Comparison of ENCODE assay signal across 2 cellular contexts in the genomic region with DNA sequence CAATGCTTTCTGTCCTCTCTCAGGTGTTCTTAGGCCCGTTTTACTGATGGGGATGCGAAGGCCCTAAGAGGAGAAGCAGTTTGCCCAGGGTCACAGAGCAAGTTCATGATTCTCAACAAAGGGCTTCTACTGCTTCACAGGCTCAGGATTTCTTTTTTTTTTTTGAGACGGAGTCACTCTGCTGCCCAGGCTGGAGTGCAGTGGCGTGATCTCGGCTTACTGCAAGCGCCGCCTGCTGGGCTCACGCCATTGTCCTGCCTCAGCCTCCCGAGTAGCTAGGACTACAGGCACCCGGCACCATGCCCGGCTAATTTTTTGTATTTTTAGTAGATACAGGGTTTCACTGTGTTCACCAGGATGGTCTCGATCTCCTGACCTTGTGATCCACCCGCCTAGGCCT. TPM values are rescaled to one million over a fixed set of nuclear protein-coding genes. Genes with fewer than 3 reads are reported as not detected.
"Had no signal": no experiment of that assay in that cellular context is flagged by ENCODE, and none has a peak within 500 bp of the region (broad histone marks: within the 10 kb centered on the region; RNA-seq: fewer than 3 reads in every experiment).

No MANE protein-coding gene starts in this region.

RNA-seq across cellular contexts. Expression of a gene that starts 5.1 kb away (rescaled TPM):
- total RNA-seq: activated CD8-positive, alpha-beta memory T cell treated with anti-CD3 and anti-CD28 coated beads, Interleukin-2, amount 10 ng/mL, durations not matched to agents 7 days and 5 days had no signal

RNA-seq across cellular contexts. Expression of a gene that starts 27.4 kb away (rescaled TPM):
- total RNA-seq: T-helper 1 cell treated with Interleukin-12 subunit alpha and Interleukin-12 subunit beta and Interleukin-4 antibody, amounts not matched to agents 30 ng/mL and 1 ng/mL, for 36 hours had no signal
